Comparison of ENCODE assay signal across 8 cellular contexts in genomic region chr3:126982522-126983175, GRCh38. TPM values are rescaled to one million over a fixed set of nuclear protein-coding genes. Genes with fewer than 3 reads are reported as not detected.
DNase-seq lines count a peak whose midpoint lies in the region; ATAC-seq and TF ChIP-seq lines count a peak whose summit lies in the region.

PLXNA1 (plus strand) TSS chr3:126983115; CDS start chr3:126988594, 5,479 bp downstream.

- H3K36me3 ChIP-seq in neural cell (ENCODE audit: insufficient read depth, low read length) (no peaks in the 10 kb centered on the region), stomach (no peaks in the 10 kb centered on the region)

- no peak for TF ChIP-seq EP300 in neural cell (conservative IDR thresholded peaks at IDR 0.05; ENCODE audit: poor library complexity, severe bottlenecking)
- no peak for TF ChIP-seq EP300 in stomach (IDR thresholded peaks at IDR 0.05)

- DNase-seq in DMS53 treated with DMSO at 0.1 percent for 48 hours (lab: John Stamatoyannopoulos, UW; ENCODE audit: unreplicated experiment) (peak; percentile 42), HuH-7.5 (ENCODE audit: low spot score) (peak; percentile 98), RKO (ENCODE audit: low spot score) (peak; percentile 81), fibroblast of pulmonary artery (ENCODE audit: low read depth) (peak; percentile 79), stomach (peak; percentile 81)
- peak; percentile 74 to 83 for DNase-seq in activated T-helper 1 cell treated with anti-CD3 and anti-CD28 coated beads, Interleukin-2, amount 50 U/mL, for 16 hours (ENCODE audit: low read depth in 1 of 2, low spot score in 1 of 2)

- no peak within 1 kb of the TSS for H2AFZ ChIP-seq in neural cell (ENCODE audit: low read depth, low read length)

- no peaks in the 10 kb centered on the region for H3F3A ChIP-seq in neural cell (ENCODE audit: insufficient read depth, low read length, poor library complexity, severe bottlenecking)

- peaks cover 39% of the 10 kb centered on the region for H3K79me2 ChIP-seq in neural cell (replicated peaks; ENCODE audit: insufficient read depth, low read length)

- ATAC-seq in GM21526 (IDR thresholded peaks at IDR 0.05; ENCODE audit: low FRiP score, unreplicated experiment): peak; percentile 64

- TF ChIP-seq POLR2A in stomach (IDR thresholded peaks at IDR 0.05): no peak

- TF ChIP-seq CTCF in fibroblast of pulmonary artery (IDR thresholded peaks at IDR 0.05; ENCODE audit: low read length, missing control alignments): peak; percentile 60
- TF ChIP-seq CTCF in neural cell (IDR thresholded peaks at IDR 0.05; ENCODE audit: poor library complexity, severe bottlenecking): peak; percentile 90
- peak in 5 of 7 experiments; percentile 79 to 93 (median 89) for TF ChIP-seq CTCF in stomach (IDR thresholded peaks at IDR 0.05)

- peaks cover 18% of the 10 kb centered on the region for H4K20me1 ChIP-seq in neural cell (ENCODE audit: insufficient read depth)

- H3K4me3 ChIP-seq in fibroblast of pulmonary artery (replicated peaks; ENCODE audit: low read depth, low read length): peak within 1 kb of the TSS; percentile 68
- peak within 1 kb of the TSS; percentile 97 for H3K4me3 ChIP-seq in neural cell (ENCODE audit: low read length)
- H3K4me3 ChIP-seq in stomach: peak within 1 kb of the TSS; percentile 69 to 91 (median 78)

- H3K27ac ChIP-seq in neural cell (ENCODE audit: low read length) (peak within 1 kb of the TSS; percentile 45), stomach (peak within 1 kb of the TSS; percentile 49 to 87 (median 83))

- peaks cover 19 to 43% (median 34%) of the 10 kb centered on the region in 4 donors for H3K4me1 ChIP-seq in stomach

- TF ChIP-seq RAD21 in neural cell (conservative IDR thresholded peaks at IDR 0.05): peak; percentile 83

- no peaks in the 10 kb centered on the region for H3K9me2 ChIP-seq in neural cell (ENCODE audit: insufficient read depth, low read length)

- peak within 1 kb of the TSS; percentile 91 for H3K4me2 ChIP-seq in neural cell (ENCODE audit: low read length)

- WGBS in stomach, 5 donors: 0 to 1% (median 1%) methylated on average over 54 to 88 of the region's 88 CpGs; no CpG with 5 or more reads in 2 of the 5 donors

- H3K9me3 ChIP-seq in neural cell (ENCODE audit: low read length): no peaks in the 10 kb centered on the region
- H3K9me3 ChIP-seq in stomach: no peaks in the 10 kb centered on the region

- peaks cover 2% of the 10 kb centered on the region for H3K27me3 ChIP-seq in neural cell (ENCODE audit: insufficient read depth, low read depth, low read length)
- H3K27me3 ChIP-seq in stomach: peaks cover 0 to 35% (median 0%) of the 10 kb centered on the region in 3 donors

- peak within 1 kb of the TSS; percentile 86 for H3K9ac ChIP-seq in neural cell (ENCODE audit: low read length)

- intact Hi-C loops in stomach (cut with DNase I; ENCODE audit: low total_unique reads): loop anchor here (5.0 kb wide), 1 partner anchor 230 kb away; no protein-coding TSS in a partner anchor

TF ChIP-seq in neural cell, 6 proteins besides CTCF, POLR2A, EP300 and RAD21:
- peak; percentile 92 for TF ChIP-seq SMC3 (conservative IDR thresholded peaks at IDR 0.05; ENCODE audit: poor library complexity)
- peak; percentile 50 for TF ChIP-seq POLR2AphosphoS5 (IDR thresholded peaks at IDR 0.05)
- no peak for TF ChIP-seq EZH2 (IDR thresholded peaks at IDR 0.05; ENCODE audit: borderline replicate concordance, insufficient read depth, low read length, poor library complexity, severe bottlenecking)
- TF ChIP-seq REST (IDR thresholded peaks at IDR 0.05; ENCODE audit: borderline replicate concordance): no peak
- no peak for TF ChIP-seq TAF1 (IDR thresholded peaks at IDR 0.05; ENCODE audit: low read depth)
- peak; percentile 25 for TF ChIP-seq MXI1 (conservative IDR thresholded peaks at IDR 0.05; ENCODE audit: poor library complexity, severe bottlenecking)

RNA-seq across cellular contexts. Expression of gene PLXNA1, which starts in this region (rescaled TPM):
- 65.6 and 86.8 TPM in 2 replicates for polyA plus RNA-seq in neural cell
- polyA minus RNA-seq in neural cell: 156 and 159 TPM in 2 replicates
- total RNA-seq in stomach: 10 to 100 TPM; 12.1 to 54.7 (median 16.9) TPM
- polyA plus RNA-seq in stomach: 1 to 10 TPM in 2 of 3 donors, under 1 TPM in 1; 0.92 to 7.0 (median 3.4) TPM

Comparison
In these comparisons a context has a peak if more than half of its experiments do, and no peak if none do; other contexts are left out.
1. Peak in every context shown above with its lines: DNase-seq, ATAC-seq, H3K4me3 ChIP-seq and H3K27ac ChIP-seq.
2. DNase-seq: peak in every context shown above with its lines; median percentile 98 in HuH-7.5; 81 in RKO; 81 in stomach; 79 in fibroblast of pulmonary artery; 78 in activated T-helper 1 cell treated with anti-CD3 and anti-CD28 coated beads, Interleukin-2, amount 50 U/mL, for 16 hours; 42 in DMS53 treated with DMSO at 0.1 percent for 48 hours.